ENCODE assay signal across 10 cellular contexts in the genomic region with DNA sequence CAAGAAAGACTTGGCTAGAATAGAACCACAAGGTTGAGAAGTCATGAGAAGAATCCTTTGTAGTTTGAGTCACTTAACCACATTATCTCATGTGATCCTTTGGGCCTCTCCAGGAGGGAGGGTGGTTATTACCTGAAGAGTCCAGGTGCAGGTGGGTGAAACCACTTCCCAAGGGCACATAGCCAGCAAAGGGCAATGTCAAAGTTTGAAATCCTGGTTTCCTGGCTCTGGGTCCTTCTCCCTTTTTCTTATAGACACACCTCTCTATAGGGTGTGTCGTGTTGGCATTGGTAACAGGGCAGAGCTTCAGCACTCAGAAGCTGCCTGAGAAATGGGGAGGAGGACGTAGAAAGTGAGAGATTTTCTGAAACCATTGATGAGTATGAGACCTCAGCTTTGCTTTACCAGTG.
DNase-seq lines count a peak whose midpoint lies in the region; ATAC-seq, FAIRE-seq and TF ChIP-seq lines count a peak whose summit lies in the region.
"Had no signal": no experiment of that assay in that cellular context is flagged by ENCODE, and none has a peak within 500 bp of the region (broad histone marks: within the 10 kb centered on the region; RNA-seq: fewer than 3 reads in every experiment).

No MANE protein-coding gene starts in this region.

- no peak for TF ChIP-seq POLR2A in uterus (IDR thresholded peaks at IDR 0.05)

- H3K27ac ChIP-seq in small intestine (ENCODE audit: low read depth in 1 of 2, low read length in 1 of 2) (peak overlapping the region in 1 of 2 donors; percentile 78), uterus (peak overlapping the region in 1 of 2 donors; percentile 33)

- H3K27me3 ChIP-seq in small intestine (ENCODE audit: control insufficient read depth in 2 of 2, insufficient read depth in 2 of 2, low read length in 2 of 2) (no peaks in the 10 kb centered on the region), uterus (no peaks in the 10 kb centered on the region)

- H3K4me1 ChIP-seq in small intestine (ENCODE audit: control insufficient read depth in 2 of 2, insufficient read depth in 1 of 2, low read depth in 1 of 2, low read length in 1 of 2) (peaks cover 13 to 20% of the 10 kb centered on the region in 2 donors), uterus (peaks cover 0 to 5% of the 10 kb centered on the region in 2 donors)

- intact Hi-C loops in uterus (cut with DNase I; ENCODE audit: low total_unique reads): no loop called here

- no peaks in the 10 kb centered on the region for H3K9me3 ChIP-seq in small intestine (ENCODE audit: control insufficient read depth, low read depth)
- no peaks in the 10 kb centered on the region for H3K9me3 ChIP-seq in uterus
- H3K9me3 ChIP-seq: thoracic aorta had no signal

- no peak overlapping the region for H3K4me3 ChIP-seq in small intestine (ENCODE audit: low read depth in 1 of 2, low read length in 2 of 2)
- no peak overlapping the region for H3K4me3 ChIP-seq in uterus
- H3K4me3 ChIP-seq: thoracic aorta had no signal

- ATAC-seq in HG02885 (IDR thresholded peaks at IDR 0.05; ENCODE audit: poor library complexity, unreplicated experiment): peak; percentile 88

- TF ChIP-seq CTCF in uterus (IDR thresholded peaks at IDR 0.05): no peak

- H3K36me3 ChIP-seq in small intestine (ENCODE audit: control insufficient read depth in 2 of 2, insufficient read depth in 2 of 2, low read length in 2 of 2): no peaks in the 10 kb centered on the region
- H3K36me3 ChIP-seq in uterus: no peaks in the 10 kb centered on the region
- H3K36me3 ChIP-seq: thoracic aorta had no signal

- peak; percentile 10 for FAIRE-seq in small intestine (lab: Jason Lieb, UNC)
- FAIRE-seq: A204.1 had no signal

- 26 to 51% (median 30%) methylated on average over 2 of the region's 2 CpGs for WGBS in small intestine, 3 donors

- DNase-seq in NCI-H345 (lab: John Stamatoyannopoulos, UW) (peak; percentile 22), NCI-H345 treated with DMSO at 0.1 percent for 48 hours (lab: John Stamatoyannopoulos, UW; ENCODE audit: unreplicated experiment) (no peak), NCI-H226 (peak; percentile 33), small intestine (peak; percentile 96), AML-193 (lab: John Stamatoyannopoulos, UW) (no peak), NCI-H1694 (lab: John Stamatoyannopoulos, UW) (no peak), uterus (no peak)

Comparison
In these comparisons a context has a peak if more than half of its experiments do, and no peak if none do; other contexts are left out.
1. DNase-seq: peak in NCI-H345 (single experiment), NCI-H226 (single experiment) and small intestine (single experiment); none in NCI-H345 treated with DMSO at 0.1 percent for 48 hours (single experiment), AML-193 (0 of 2), NCI-H1694 (single experiment) and uterus (0 of 2).